Comparison of ENCODE assay signal across 8 cellular contexts in genomic region chr6:125812394-125813231, GRCh38. TPM values are rescaled to one million over a fixed set of nuclear protein-coding genes. Genes with fewer than 3 reads are reported as not detected.
DNase-seq lines count a peak whose midpoint lies in the region; ATAC-seq and TF ChIP-seq lines count a peak whose summit lies in the region.

No MANE protein-coding gene starts in this region.

- H3K9me3 ChIP-seq in CD8-positive, alpha-beta T cell (ENCODE audit: low read length): no peaks in the 10 kb centered on the region

- no peak overlapping the region for H3K27ac Mint-ChIP-seq in CD8-positive, alpha-beta T cell

- CTCF ChIA-PET in CD8-positive, alpha-beta T cell (lab: Charles Lee): interaction anchor here (2.5 kb wide), 1 partner anchor 21 kb away, joined by 8 read pairs; no protein-coding TSS in a partner anchor

- DNase-seq in AG09319 (ENCODE audit: extremely low read depth, low read depth) (peak; percentile 88), NCI-H1694 treated with DMSO at 0.1 percent for 48 hours (lab: John Stamatoyannopoulos, UW) (peak; percentile 12), choroid plexus epithelial cell (ENCODE audit: low read depth) (peak; percentile 97), midbrain (lab: John Stamatoyannopoulos, UW) (peak; percentile 19), NCI-H82 (lab: John Stamatoyannopoulos, UW) (no peak), middle frontal gyrus (ENCODE audit: extremely low spot score, low spot score) (no peak)
- DNase-seq in CD8-positive, alpha-beta T cell: no peak

- H3K27ac ChIP-seq in CD8-positive, alpha-beta T cell (ENCODE audit: low read depth, low read length): no peak overlapping the region

- H3K36me3 ChIP-seq in CD8-positive, alpha-beta T cell (ENCODE audit: insufficient read depth, low read length): peaks cover 5% of the 10 kb centered on the region

- H3K36me3 Mint-ChIP-seq in CD8-positive, alpha-beta T cell: peaks cover 47% of the 10 kb centered on the region

- POLR2A ChIA-PET in CD8-positive, alpha-beta T cell (lab: Charles Lee): no interaction called here

- intact Hi-C loops in CD8-positive, alpha-beta T cell (cut with DNase I, micrococcal nuclease): no loop called here

- peak overlapping the region; percentile 32 for H3K4me3 ChIP-seq in choroid plexus epithelial cell (ENCODE audit: low read depth, low read length)
- no peak overlapping the region for H3K4me3 ChIP-seq in CD8-positive, alpha-beta T cell (ENCODE audit: low read depth, low read length)

- peaks cover 56% of the 10 kb centered on the region for H3K4me1 Mint-ChIP-seq in CD8-positive, alpha-beta T cell (ENCODE audit: low read depth)

- no peaks in the 10 kb centered on the region for H3K9me3 Mint-ChIP-seq in CD8-positive, alpha-beta T cell

- no peaks in the 10 kb centered on the region for H3K27me3 ChIP-seq in CD8-positive, alpha-beta T cell (ENCODE audit: insufficient read depth, low read length)

- H3K4me1 ChIP-seq in CD8-positive, alpha-beta T cell (ENCODE audit: insufficient read depth, low read length): peaks cover 4% of the 10 kb centered on the region

- ATAC-seq in CD8-positive, alpha-beta T cell: no peak
- ATAC-seq in HG02970 (IDR thresholded peaks at IDR 0.05; ENCODE audit: low FRiP score, unreplicated experiment): no peak

- TF ChIP-seq CTCF in AG09319 (IDR thresholded peaks at IDR 0.05; ENCODE audit: low read depth, low read length) (no peak), choroid plexus epithelial cell (conservative IDR thresholded peaks at IDR 0.05; ENCODE audit: low read depth, low read length) (no peak)
- no peak for TF ChIP-seq CTCF in CD8-positive, alpha-beta T cell (IDR thresholded peaks at IDR 0.05)

- H3K4me3 Mint-ChIP-seq in CD8-positive, alpha-beta T cell: no peak overlapping the region

- no peaks in the 10 kb centered on the region for H3K27me3 Mint-ChIP-seq in CD8-positive, alpha-beta T cell (ENCODE audit: low read depth)

RNA-seq across cellular contexts. Expression of gene NCOA7, which starts 21.9 kb away (rescaled TPM):
- total RNA-seq in CD8-positive, alpha-beta T cell: 10 to 100 TPM; 27.2 to 28.6 TPM

Comparison
In these comparisons a context has a peak if more than half of its experiments do, and no peak if none do; other contexts are left out.
1. DNase-seq: peak in AG09319 (single experiment), NCI-H1694 treated with DMSO at 0.1 percent for 48 hours (single experiment), choroid plexus epithelial cell (single experiment) and midbrain (single experiment); none in CD8-positive, alpha-beta T cell (0 of 7), NCI-H82 (single experiment) and middle frontal gyrus (single experiment).